ENCODE assay signal across 19 cellular contexts in genomic region chr11:43690929-43691328, GRCh38.
"Had no signal": no experiment of that assay in that cellular context is flagged by ENCODE, and none has a peak within 500 bp of the region (broad histone marks: within the 10 kb centered on the region; RNA-seq: fewer than 3 reads in every experiment).

No MANE protein-coding gene starts in this region.

- H3K9me3 ChIP-seq: gastrocnemius medialis, heart right ventricle, lower lobe of right lung, prostate gland, tibial nerve, uterus had no signal

- H3K27ac Mint-ChIP-seq: activated CD4-positive, alpha-beta memory T cell treated with anti-CD3 and anti-CD28 coated beads for 36 hours; activated naive CD4-positive, alpha-beta T cell treated with anti-CD3 and anti-CD28 coated beads, Interleukin-2, amount 10 ng/mL, durations not matched to agents 7 days and 5 days; activated T-cell treated with anti-CD3 and anti-CD28 coated beads, Interleukin-2, amount 50 U/mL, for 24 hours; mesothelial cell of epicardium had no signal

- H3K27me3 ChIP-seq: cardiac muscle cell, gastrocnemius medialis, heart right ventricle, tibial nerve, uterus had no signal

- H3K27me3 Mint-ChIP-seq: activated CD4-positive, alpha-beta memory T cell treated with anti-CD3 and anti-CD28 coated beads for 36 hours; activated naive CD4-positive, alpha-beta T cell treated with anti-CD3 and anti-CD28 coated beads, Interleukin-2, amount 10 ng/mL, durations not matched to agents 7 days and 5 days; activated T-cell treated with anti-CD3 and anti-CD28 coated beads, Interleukin-2, amount 50 U/mL, for 24 hours had no signal

- H3K4me1 ChIP-seq: prostate gland, uterus had no signal

- DNase-seq: activated CD4-positive, alpha-beta memory T cell treated with anti-CD3 and anti-CD28 coated beads for 36 hours; activated naive CD4-positive, alpha-beta T cell treated with anti-CD3 and anti-CD28 coated beads, Interleukin-2, amount 10 ng/mL, durations not matched to agents 7 days and 5 days; activated T-cell treated with anti-CD3 and anti-CD28 coated beads, Interleukin-2, amount 50 U/mL, for 24 hours; erythroblast; gastrocnemius medialis; heart right ventricle; left cardiac atrium; lower lobe of right lung; right cardiac atrium; stimulated activated CD4-positive, alpha-beta T cell treated with anti-CD3 and anti-CD28 coated beads, Interleukin-4, amount 100 ng/mL, for 24 hours; stimulated activated naive CD4-positive, alpha-beta T cell treated with Interleukin-2 at 50 U/mL for 16 hours; substantia nigra; uterus had no signal

- H3K9me3 Mint-ChIP-seq: activated CD4-positive, alpha-beta memory T cell treated with anti-CD3 and anti-CD28 coated beads for 36 hours; activated naive CD4-positive, alpha-beta T cell treated with anti-CD3 and anti-CD28 coated beads, Interleukin-2, amount 10 ng/mL, durations not matched to agents 7 days and 5 days; activated T-cell treated with anti-CD3 and anti-CD28 coated beads, Interleukin-2, amount 50 U/mL, for 24 hours had no signal

- H3K36me3 ChIP-seq: cardiac muscle cell, gastrocnemius medialis, lower lobe of right lung, prostate gland, tibial nerve, uterus had no signal

- H3K4me3 Mint-ChIP-seq: activated CD4-positive, alpha-beta memory T cell treated with anti-CD3 and anti-CD28 coated beads for 36 hours; activated naive CD4-positive, alpha-beta T cell treated with anti-CD3 and anti-CD28 coated beads, Interleukin-2, amount 10 ng/mL, durations not matched to agents 7 days and 5 days; activated T-cell treated with anti-CD3 and anti-CD28 coated beads, Interleukin-2, amount 50 U/mL, for 24 hours; mesothelial cell of epicardium had no signal

- H3K27ac ChIP-seq: cardiac muscle cell, gastrocnemius medialis, heart right ventricle, lower lobe of right lung, prostate gland, skin epidermis, tibial nerve, uterus, VCaP had no signal

- ATAC-seq: gastrocnemius medialis, left cardiac atrium, lower lobe of right lung, right cardiac atrium had no signal

- H3K4me3 ChIP-seq: cardiac muscle cell, gastrocnemius medialis, heart right ventricle, lower lobe of right lung, prostate gland, skin epidermis, tibial nerve, uterus had no signal
